Comparison of ENCODE assay signal across 8 cellular contexts in the genomic region with DNA sequence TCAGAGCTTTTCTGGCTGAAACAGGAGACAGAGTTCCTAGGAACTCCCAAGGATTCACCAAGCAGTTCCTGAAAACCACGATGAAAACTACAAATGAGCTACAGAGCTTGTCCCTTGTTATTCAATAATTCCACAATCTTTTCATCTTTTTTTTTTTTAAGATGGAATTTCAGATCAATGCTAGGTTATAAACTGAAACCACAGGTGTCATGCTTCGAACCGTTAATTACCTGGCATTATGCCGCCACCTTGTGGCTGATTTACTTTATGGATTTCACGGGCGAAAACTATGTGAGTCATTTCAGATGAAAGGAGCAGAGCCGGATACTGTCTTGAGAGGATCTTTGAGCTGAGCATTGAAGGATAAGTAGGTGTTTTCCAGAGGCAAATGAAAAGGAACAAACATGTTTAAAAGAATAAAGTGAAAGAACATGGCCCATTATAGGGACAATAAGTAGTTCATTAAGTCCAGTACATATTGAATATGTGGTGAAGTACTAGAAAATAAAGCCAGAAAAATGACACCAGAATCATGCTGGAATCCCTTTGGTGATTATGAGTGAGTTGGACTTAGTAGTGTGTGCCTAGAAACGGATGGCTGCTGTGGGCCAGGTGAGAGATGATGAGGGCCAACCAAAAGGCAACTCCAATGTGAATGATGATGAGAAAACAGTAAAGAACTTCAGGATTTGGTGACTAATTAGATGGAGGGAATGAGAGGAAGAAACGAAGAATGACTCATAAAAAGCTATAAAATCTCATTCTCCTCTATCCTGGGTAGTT. TPM values are rescaled to one million over a fixed set of nuclear protein-coding genes. Genes with fewer than 3 reads are reported as not detected.
DNase-seq lines count a peak whose midpoint lies in the region; FAIRE-seq and TF ChIP-seq lines count a peak whose summit lies in the region.

No MANE protein-coding gene starts in this region.

- no peak overlapping the region for H4K91ac ChIP-seq in H9 (ENCODE audit: insufficient read length, low read depth, low read length)

- H3K4me3 Mint-ChIP-seq in H9 = no peak overlapping the region
- peak overlapping the region; percentile 15 for H3K4me3 Mint-ChIP-seq in activated naive CD4-positive, alpha-beta T cell treated with anti-CD3 and anti-CD28 coated beads, Interleukin-2, amount 50 U/mL, for 24 hours

- no peak overlapping the region for H3K56ac ChIP-seq in H9 (ENCODE audit: insufficient read length, low read depth, low read length)

- no peak overlapping the region for H2BK120ac ChIP-seq in H9 (ENCODE audit: low read depth, low read length, poor library complexity, severe bottlenecking)

- WGBS in H9 (ENCODE audit: extremely low coverage, insufficient read length, low lambda C conversion rate) = no CpG with 5 or more reads among the region's 9 CpGs
- 8% methylated on average over 9 of the region's 9 CpGs for WGBS in prostate gland

- no peak overlapping the region for H3K14ac ChIP-seq in H9 (ENCODE audit: insufficient read depth, low read length)

- H4K20me1 ChIP-seq in DOHH2 (ENCODE audit: control insufficient read depth, insufficient read depth, low read depth, low read length) = no peaks in the 10 kb centered on the region
- H4K20me1 ChIP-seq in H9 (ENCODE audit: control insufficient read depth, insufficient read depth, insufficient read length) = no peaks in the 10 kb centered on the region

- intact Hi-C loops in prostate gland (cut with DNase I) = loop anchor here (2.0 to 5.0 kb wide), 2 partner anchors 280 to 558 kb away; no protein-coding TSS in a partner anchor

- no peaks in the 10 kb centered on the region for H3K27me3 Mint-ChIP-seq in H9 (ENCODE audit: low read depth)
- no peaks in the 10 kb centered on the region for H3K27me3 Mint-ChIP-seq in activated naive CD4-positive, alpha-beta T cell treated with anti-CD3 and anti-CD28 coated beads, Interleukin-2, amount 50 U/mL, for 24 hours

- no peak overlapping the region for H2AK5ac ChIP-seq in H9 (ENCODE audit: insufficient read length, low read length)

- H3K79me1 ChIP-seq in H9 (ENCODE audit: insufficient read depth, low read depth, low read length, poor library complexity, severe bottlenecking) = no peaks in the 10 kb centered on the region

- no peak overlapping the region for H2BK20ac ChIP-seq in H9 (ENCODE audit: low read depth, low read length, poor library complexity, severe bottlenecking)

- FAIRE-seq in urothelium cell line (lab: Jason Lieb, UNC) = no peak

- H3K27ac ChIP-seq in DOHH2 (ENCODE audit: low read depth, low read length) (no peak overlapping the region), H9 (ENCODE audit: insufficient read length, low read depth, low read length) (no peak overlapping the region), prostate gland (no peak overlapping the region)

- DNase-seq in H9 (peak; percentile 68), NCI-H1048 (lab: John Stamatoyannopoulos, UW) (peak; percentile 44), SKM-1 (lab: John Stamatoyannopoulos, UW; ENCODE audit: unreplicated experiment) (peak; percentile 40), glomerular visceral epithelial cell (ENCODE audit: extremely low spot score) (peak; percentile 75), prostate gland (ENCODE audit: low spot score) (peak; percentile 77), urothelium cell line (ENCODE audit: low spot score) (peak; percentile 71)

- no peak overlapping the region for H3K27ac Mint-ChIP-seq in H9
- peak overlapping the region; percentile 78 for H3K27ac Mint-ChIP-seq in activated naive CD4-positive, alpha-beta T cell treated with anti-CD3 and anti-CD28 coated beads, Interleukin-2, amount 50 U/mL, for 24 hours

- H3K9me3 ChIP-seq in DOHH2 (ENCODE audit: control insufficient read depth, insufficient read depth, low read length) (no peaks in the 10 kb centered on the region), H9 (ENCODE audit: control insufficient read depth, low read depth, low read length) (no peaks in the 10 kb centered on the region), prostate gland (no peaks in the 10 kb centered on the region)

- H2AFZ ChIP-seq in H9 (ENCODE audit: low read length) = no peak overlapping the region

- no peak overlapping the region for H3K4me3 ChIP-seq in DOHH2 (ENCODE audit: low read length)
- H3K4me3 ChIP-seq in prostate gland = no peak overlapping the region

- no peak for TF ChIP-seq POLR2A in prostate gland (IDR thresholded peaks at IDR 0.05)

- H3K36me3 ChIP-seq in DOHH2 (ENCODE audit: control insufficient read depth, low read length) (peaks cover 11% of the 10 kb centered on the region; the same call in 1 of the 2 replicates), prostate gland (no peaks in the 10 kb centered on the region)

- H3F3A ChIP-seq in DOHH2 (ENCODE audit: control insufficient read depth, insufficient read depth) = 0 out of 2 replicates have a peak, but pooled peaks cover 6% of the 10 kb centered on the region

- peaks cover 4 to 5% of the 10 kb centered on the region in 2 experiments; a peak in 3 of 4 replicates for H3K4me1 Mint-ChIP-seq in H9
- peaks cover 48% of the 10 kb centered on the region for H3K4me1 Mint-ChIP-seq in activated naive CD4-positive, alpha-beta T cell treated with anti-CD3 and anti-CD28 coated beads, Interleukin-2, amount 50 U/mL, for 24 hours

- no peak overlapping the region for H2BK12ac ChIP-seq in H9 (ENCODE audit: insufficient read length, low read depth, low read length)

- no peak overlapping the region for H3K18ac ChIP-seq in H9 (ENCODE audit: insufficient read length, low read depth, low read length)

- no peak overlapping the region for H2BK15ac ChIP-seq in H9 (ENCODE audit: low read depth, low read length)

- no peak overlapping the region for H3K4me2 ChIP-seq in DOHH2 (ENCODE audit: low read length)
- H3K4me2 ChIP-seq in H9 (ENCODE audit: insufficient read depth, insufficient read length, low read length) = no peak overlapping the region

- H3K9ac ChIP-seq in H9 (ENCODE audit: extremely low read depth, insufficient read length, low read length) = no peak overlapping the region

- H3K4me1 ChIP-seq in DOHH2 (ENCODE audit: control insufficient read depth, low read length) = peaks cover 18% of the 10 kb centered on the region
- H3K4me1 ChIP-seq in H9 (ENCODE audit: insufficient read depth, low read length) = no peaks in the 10 kb centered on the region
- H3K4me1 ChIP-seq in prostate gland (replicated peaks) = no peaks in the 10 kb centered on the region

- H3K9me2 ChIP-seq in DOHH2 (replicated peaks; ENCODE audit: control insufficient read depth, low read length) = no peaks in the 10 kb centered on the region

- no peaks in the 10 kb centered on the region for H3K36me3 Mint-ChIP-seq in H9 (ENCODE audit: insufficient read depth in 1 of 3, low read depth in 3 of 3)
- H3K36me3 Mint-ChIP-seq in activated naive CD4-positive, alpha-beta T cell treated with anti-CD3 and anti-CD28 coated beads, Interleukin-2, amount 50 U/mL, for 24 hours = peaks cover 1% of the 10 kb centered on the region

- no peaks in the 10 kb centered on the region for H3K79me2 ChIP-seq in DOHH2 (ENCODE audit: control insufficient read depth, low read length)
- no peaks in the 10 kb centered on the region for H3K79me2 ChIP-seq in H9 (ENCODE audit: insufficient read depth, low read length)

- no peak overlapping the region for H3T11ph ChIP-seq in H9 (ENCODE audit: low read length)

- no peak overlapping the region for H3K23ac ChIP-seq in H9 (ENCODE audit: insufficient read length, low read depth, low read length)

- H2BK5ac ChIP-seq in H9 (ENCODE audit: insufficient read length, low read length) = no peak overlapping the region

- H3K9me3 Mint-ChIP-seq in H9 = no peaks in the 10 kb centered on the region
- no peaks in the 10 kb centered on the region for H3K9me3 Mint-ChIP-seq in activated naive CD4-positive, alpha-beta T cell treated with anti-CD3 and anti-CD28 coated beads, Interleukin-2, amount 50 U/mL, for 24 hours

- no peaks in the 10 kb centered on the region for H3K23me2 ChIP-seq in H9 (ENCODE audit: insufficient read length, low read depth, low read length, poor library complexity, severe bottlenecking)

- no peak overlapping the region for H4K8ac ChIP-seq in H9 (replicated peaks; ENCODE audit: insufficient read length, low read depth, low read length)

- H3K27me3 ChIP-seq in DOHH2 (ENCODE audit: control insufficient read depth, low read length) (no peaks in the 10 kb centered on the region), H9 (ENCODE audit: insufficient read depth, low read length) (no peaks in the 10 kb centered on the region), prostate gland (replicated peaks; ENCODE audit: insufficient read depth) (no peaks in the 10 kb centered on the region)

- H3K4ac ChIP-seq in H9 (ENCODE audit: low read depth, low read length) = no peak overlapping the region

- TF ChIP-seq CTCF in DOHH2 (IDR thresholded peaks at IDR 0.05; ENCODE audit: low read depth, low read length, poor library complexity, severe bottlenecking) (peak; percentile 76), H9 (conservative IDR thresholded peaks at IDR 0.05) (peak; percentile 91), prostate gland (IDR thresholded peaks at IDR 0.05) (peak; percentile 65 to 85 (median 80))

- no peak overlapping the region for H4K5ac ChIP-seq in H9 (ENCODE audit: insufficient read length, low read depth, low read length)

RNA-seq across cellular contexts. Expression of a gene that starts 3.5 kb away (rescaled TPM):
- total RNA-seq in H9 (2021) = 0.83 and 1.0 TPM in 2 replicates
- total RNA-seq in prostate gland = 1 to 10 TPM; 1.0 to 1.1 TPM

RNA-seq across cellular contexts. Expression of a gene that starts 26.5 kb away (rescaled TPM):
- 7.4 and 8.6 TPM in 2 replicates for total RNA-seq in H9 (2021)
- total RNA-seq in prostate gland = 10 to 100 TPM; 10.4 to 26.0 TPM

RNA-seq across cellular contexts. Expression of a gene that starts 29.9 kb away (rescaled TPM):
- total RNA-seq in H9 (2021) (57.4 and 61.2 TPM in 2 replicates), prostate gland (10 to 100 TPM; 34.9 to 42.5 TPM)
